In the genomic region with DNA sequence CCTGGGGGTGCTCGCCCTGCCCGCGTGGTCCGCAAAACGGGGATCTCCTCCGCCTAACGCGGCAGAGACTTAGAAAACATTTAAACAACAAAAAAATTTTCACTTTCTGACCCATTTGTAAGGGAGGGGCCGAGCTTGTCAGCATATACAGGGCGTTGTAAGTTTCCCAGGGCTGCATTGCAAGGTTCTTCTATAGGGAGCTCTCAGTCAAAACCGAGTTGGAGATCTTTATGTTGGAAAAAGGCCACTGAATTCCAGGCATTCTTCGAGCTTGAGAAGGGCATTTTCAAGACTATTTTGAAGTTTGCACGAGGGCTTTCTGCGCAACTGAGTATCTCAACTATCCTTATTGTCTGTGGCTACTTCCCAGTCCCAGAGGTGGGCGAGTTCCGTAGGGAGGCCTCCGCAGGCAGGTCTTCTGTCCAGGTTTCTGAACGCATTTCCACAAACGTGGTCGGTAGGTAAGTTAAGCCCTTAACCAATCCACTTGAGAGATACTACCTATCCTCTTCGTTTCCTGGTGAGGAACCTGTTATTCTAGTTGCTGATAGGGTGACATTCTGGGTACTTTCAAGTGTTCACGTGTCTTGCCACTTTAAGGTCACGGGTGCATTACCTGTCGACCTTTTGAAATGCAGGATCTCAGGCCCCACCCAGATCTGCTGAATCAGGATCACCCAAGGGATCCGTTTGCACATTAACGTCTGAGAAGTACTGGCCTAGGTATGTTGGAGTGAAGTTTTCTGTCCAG, we compare ENCODE assay signal across 8 cellular contexts. TPM values are rescaled to one million over a fixed set of nuclear protein-coding genes. Genes with fewer than 3 reads are reported as not detected.
A peak's percentile ranks its signal among the peaks of the same experiment; 100 is the strongest.
DNase-seq lines count a peak whose midpoint lies in the region; ATAC-seq and TF ChIP-seq lines count a peak whose summit lies in the region.

No MANE protein-coding gene starts in this region.

- no peak overlapping the region for H3K27ac Mint-ChIP-seq in activated CD4-positive, alpha-beta T cell treated with anti-CD3 and anti-CD28 coated beads, Interleukin-2, amount 10 ng/mL, durations not matched to agents 24 days and 14 days
- H3K27ac Mint-ChIP-seq in stimulated activated naive B cell treated with anti-CD40 and anti-IgM and Interleukin-4, amounts not matched to agents 10 μg/mL and 1 μg/mL and 100 μg/mL, for 72 hours, result peak overlapping the region; percentile 82

- H3K4me3 Mint-ChIP-seq in activated CD4-positive, alpha-beta T cell treated with anti-CD3 and anti-CD28 coated beads, Interleukin-2, amount 10 ng/mL, durations not matched to agents 24 days and 14 days, result peak overlapping the region; percentile 86
- peak overlapping the region; percentile 87 to 96 for H3K4me3 Mint-ChIP-seq in stimulated activated naive B cell treated with anti-CD40 and anti-IgM and Interleukin-4, amounts not matched to agents 10 μg/mL and 1 μg/mL and 100 μg/mL, for 72 hours

- peak in 1 of 3 donors; percentile 40 for TF ChIP-seq POLR2A in body of pancreas (IDR thresholded peaks at IDR 0.05)

- no peak for TF ChIP-seq CTCF in body of pancreas (IDR thresholded peaks at IDR 0.05)

- H3K36me3 ChIP-seq in body of pancreas (replicated peaks in 1 of 2; ENCODE audit: insufficient read depth in 1 of 2, low read depth in 2 of 2), result no peaks in the 10 kb centered on the region

- H3K4me1 Mint-ChIP-seq in activated CD4-positive, alpha-beta T cell treated with anti-CD3 and anti-CD28 coated beads, Interleukin-2, amount 10 ng/mL, durations not matched to agents 24 days and 14 days, result peaks cover 8% of the 10 kb centered on the region
- peaks cover 4 to 15% of the 10 kb centered on the region in 2 donors for H3K4me1 Mint-ChIP-seq in stimulated activated naive B cell treated with anti-CD40 and anti-IgM and Interleukin-4, amounts not matched to agents 10 μg/mL and 1 μg/mL and 100 μg/mL, for 72 hours

- intact Hi-C loops in activated CD4-positive, alpha-beta T cell treated with anti-CD3 and anti-CD28 coated beads, Interleukin-2, amount 10 ng/mL, durations not matched to agents 24 days and 14 days (cut with micrococcal nuclease), result loop anchor here (1.0 to 5.0 kb wide), 2 partner anchors 8 to 55 kb away; no protein-coding TSS in a partner anchor
- intact Hi-C loops in body of pancreas (cut with DNase I), result no loop called here

- H3K9me3 Mint-ChIP-seq in activated CD4-positive, alpha-beta T cell treated with anti-CD3 and anti-CD28 coated beads, Interleukin-2, amount 10 ng/mL, durations not matched to agents 24 days and 14 days, result no peaks in the 10 kb centered on the region
- H3K9me3 Mint-ChIP-seq in stimulated activated naive B cell treated with anti-CD40 and anti-IgM and Interleukin-4, amounts not matched to agents 10 μg/mL and 1 μg/mL and 100 μg/mL, for 72 hours, result no peaks in the 10 kb centered on the region

- no peak for DNase-seq in activated CD4-positive, alpha-beta T cell treated with anti-CD3 and anti-CD28 coated beads, Interleukin-2, amount 10 ng/mL, durations not matched to agents 24 days and 14 days
- no peak for DNase-seq in activated CD4-positive, alpha-beta T cell treated with anti-CD3 and anti-CD28 coated beads, Interleukin-2, amount 50 U/mL, for 48 hours
- peak; percentile 92 for DNase-seq in NCI-H2029 (lab: John Stamatoyannopoulos, UW)
- peak; percentile 39 to 69 (median 58) for DNase-seq in body of pancreas
- DNase-seq in islet precursor cell, result peak; percentile 69
- DNase-seq in stimulated activated naive B cell treated with anti-CD40 and anti-IgM and Interleukin-4, amounts not matched to agents 10 μg/mL and 1 μg/mL and 100 μg/mL, for 72 hours, result no peak
- no peak for DNase-seq in hippocampal formation (lab: John Stamatoyannopoulos, UW)
- no peak for DNase-seq in activated CD4-positive, alpha-beta T cell treated with anti-CD3 and anti-CD28 coated beads, Interleukin-2, amount 50 U/mL, for 1 hour

- peak; percentile 15 for ATAC-seq in body of pancreas
- no peak for ATAC-seq in stimulated activated naive B cell treated with anti-CD40 and anti-IgM and Interleukin-4, amounts not matched to agents 10 μg/mL and 1 μg/mL and 100 μg/mL, for 72 hours (replicated peaks)

- peaks cover 17% of the 10 kb centered on the region for H3K4me1 ChIP-seq in body of pancreas

- H3K27ac ChIP-seq in body of pancreas, result peak overlapping the region; percentile 93 to 100 (median 98)

- peaks cover 13% of the 10 kb centered on the region for H3K27me3 Mint-ChIP-seq in activated CD4-positive, alpha-beta T cell treated with anti-CD3 and anti-CD28 coated beads, Interleukin-2, amount 10 ng/mL, durations not matched to agents 24 days and 14 days
- no peaks in the 10 kb centered on the region for H3K27me3 Mint-ChIP-seq in stimulated activated naive B cell treated with anti-CD40 and anti-IgM and Interleukin-4, amounts not matched to agents 10 μg/mL and 1 μg/mL and 100 μg/mL, for 72 hours

- no peaks in the 10 kb centered on the region for H3K27me3 ChIP-seq in body of pancreas

- peak overlapping the region; percentile 14 to 78 for H3K4me3 ChIP-seq in body of pancreas

- peaks cover 4% of the 10 kb centered on the region for H3K36me3 Mint-ChIP-seq in activated CD4-positive, alpha-beta T cell treated with anti-CD3 and anti-CD28 coated beads, Interleukin-2, amount 10 ng/mL, durations not matched to agents 24 days and 14 days (ENCODE audit: low read depth)
- no peaks in the 10 kb centered on the region for H3K36me3 Mint-ChIP-seq in stimulated activated naive B cell treated with anti-CD40 and anti-IgM and Interleukin-4, amounts not matched to agents 10 μg/mL and 1 μg/mL and 100 μg/mL, for 72 hours

- no peaks in the 10 kb centered on the region for H3K9me3 ChIP-seq in body of pancreas

- 4 to 6% methylated on average over 20 to 26 of the region's 26 CpGs for WGBS in body of pancreas, 2 donors

RNA-seq across cellular contexts. Expression of a gene that starts 51.5 kb away (rescaled TPM):
- 18.0 and 19.4 TPM in 2 replicates for total RNA-seq in activated CD4-positive, alpha-beta T cell treated with anti-CD3 and anti-CD28 coated beads, Interleukin-2, amount 10 ng/mL, durations not matched to agents 24 days and 14 days
- total RNA-seq in body of pancreas, result 10 to 100 TPM; 60.2 to 79.1 TPM

Comparison
In these comparisons a context has a peak if more than half of its experiments do, and no peak if none do; other contexts are left out.
1. DNase-seq: peak in NCI-H2029 (single experiment), body of pancreas (4 of 4) and islet precursor cell (single experiment); none in activated CD4-positive, alpha-beta T cell treated with anti-CD3 and anti-CD28 coated beads, Interleukin-2, amount 10 ng/mL, durations not matched to agents 24 days and 14 days (single experiment), activated CD4-positive, alpha-beta T cell treated with anti-CD3 and anti-CD28 coated beads, Interleukin-2, amount 50 U/mL, for 48 hours (0 of 2), stimulated activated naive B cell treated with anti-CD40 and anti-IgM and Interleukin-4, amounts not matched to agents 10 μg/mL and 1 μg/mL and 100 μg/mL, for 72 hours (single experiment), hippocampal formation (0 of 2) and activated CD4-positive, alpha-beta T cell treated with anti-CD3 and anti-CD28 coated beads, Interleukin-2, amount 50 U/mL, for 1 hour (single experiment).